1 cellular context compared by ENCODE assay signal in the genomic region with DNA sequence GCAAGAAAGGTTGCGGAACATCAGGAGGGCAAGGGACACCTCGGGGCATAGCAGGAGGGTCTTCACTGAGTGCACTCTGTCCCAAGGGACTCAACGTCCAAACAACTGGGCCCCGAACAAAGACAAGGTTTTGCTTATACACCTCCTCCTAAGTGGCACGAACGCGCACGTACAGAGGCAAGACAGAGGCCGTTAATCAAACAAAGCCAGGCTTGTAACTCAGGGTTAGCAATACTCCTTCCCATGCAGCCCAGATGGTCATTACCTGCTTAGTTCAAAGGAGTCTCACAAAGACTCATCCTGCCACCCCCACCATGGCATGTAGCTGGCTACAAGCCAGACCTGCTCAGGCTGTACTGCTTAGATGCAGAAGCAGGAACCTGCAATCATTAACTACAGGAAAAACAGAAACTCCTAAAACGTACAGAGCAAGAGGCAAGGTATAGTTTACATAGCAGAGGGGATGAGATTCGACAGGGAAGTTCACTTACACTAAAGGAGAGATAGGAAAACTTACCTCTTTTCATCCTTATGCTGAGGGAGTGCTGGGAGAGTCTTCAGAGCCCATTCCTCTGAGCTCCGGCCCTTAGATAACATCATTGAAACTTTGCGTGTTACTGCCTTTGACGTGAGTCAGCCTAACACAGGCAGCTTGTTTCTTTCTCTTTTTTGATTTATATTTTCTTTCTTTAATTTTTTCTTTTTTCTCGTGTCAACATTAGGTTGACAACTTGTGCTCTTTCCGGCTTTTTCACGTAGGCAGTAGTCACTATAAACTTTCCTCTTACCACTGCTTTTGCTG.
TF ChIP-seq lines count a peak whose summit lies in the region.

No MANE protein-coding gene starts in this region.

TF ChIP-seq in HepG2, 621 proteins besides CTCF, POLR2A, EP300 and RAD21 (continued from another document and continues in another):
- TF ChIP-seq, protein P1, sequence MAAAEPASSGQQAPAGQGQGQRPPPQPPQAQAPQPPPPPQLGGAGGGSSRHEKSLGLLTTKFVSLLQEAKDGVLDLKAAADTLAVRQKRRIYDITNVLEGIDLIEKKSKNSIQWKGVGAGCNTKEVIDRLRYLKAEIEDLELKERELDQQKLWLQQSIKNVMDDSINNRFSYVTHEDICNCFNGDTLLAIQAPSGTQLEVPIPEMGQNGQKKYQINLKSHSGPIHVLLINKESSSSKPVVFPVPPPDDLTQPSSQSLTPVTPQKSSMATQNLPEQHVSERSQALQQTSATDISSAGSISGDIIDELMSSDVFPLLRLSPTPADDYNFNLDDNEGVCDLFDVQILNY (CRISPR knock-in tag; conservative IDR thresholded peaks at IDR 0.05), result no peak
- TF ChIP-seq, protein P2, sequence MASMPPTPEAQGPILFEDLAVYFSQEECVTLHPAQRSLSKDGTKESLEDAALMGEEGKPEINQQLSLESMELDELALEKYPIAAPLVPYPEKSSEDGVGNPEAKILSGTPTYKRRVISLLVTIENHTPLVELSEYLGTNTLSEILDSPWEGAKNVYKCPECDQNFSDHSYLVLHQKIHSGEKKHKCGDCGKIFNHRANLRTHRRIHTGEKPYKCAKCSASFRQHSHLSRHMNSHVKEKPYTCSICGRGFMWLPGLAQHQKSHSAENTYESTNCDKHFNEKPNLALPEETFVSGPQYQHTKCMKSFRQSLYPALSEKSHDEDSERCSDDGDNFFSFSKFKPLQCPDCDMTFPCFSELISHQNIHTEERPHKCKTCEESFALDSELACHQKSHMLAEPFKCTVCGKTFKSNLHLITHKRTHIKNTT (CRISPR knock-in tag; IDR thresholded peaks at IDR 0.05), result no peak
- TF ChIP-seq, protein P3, sequence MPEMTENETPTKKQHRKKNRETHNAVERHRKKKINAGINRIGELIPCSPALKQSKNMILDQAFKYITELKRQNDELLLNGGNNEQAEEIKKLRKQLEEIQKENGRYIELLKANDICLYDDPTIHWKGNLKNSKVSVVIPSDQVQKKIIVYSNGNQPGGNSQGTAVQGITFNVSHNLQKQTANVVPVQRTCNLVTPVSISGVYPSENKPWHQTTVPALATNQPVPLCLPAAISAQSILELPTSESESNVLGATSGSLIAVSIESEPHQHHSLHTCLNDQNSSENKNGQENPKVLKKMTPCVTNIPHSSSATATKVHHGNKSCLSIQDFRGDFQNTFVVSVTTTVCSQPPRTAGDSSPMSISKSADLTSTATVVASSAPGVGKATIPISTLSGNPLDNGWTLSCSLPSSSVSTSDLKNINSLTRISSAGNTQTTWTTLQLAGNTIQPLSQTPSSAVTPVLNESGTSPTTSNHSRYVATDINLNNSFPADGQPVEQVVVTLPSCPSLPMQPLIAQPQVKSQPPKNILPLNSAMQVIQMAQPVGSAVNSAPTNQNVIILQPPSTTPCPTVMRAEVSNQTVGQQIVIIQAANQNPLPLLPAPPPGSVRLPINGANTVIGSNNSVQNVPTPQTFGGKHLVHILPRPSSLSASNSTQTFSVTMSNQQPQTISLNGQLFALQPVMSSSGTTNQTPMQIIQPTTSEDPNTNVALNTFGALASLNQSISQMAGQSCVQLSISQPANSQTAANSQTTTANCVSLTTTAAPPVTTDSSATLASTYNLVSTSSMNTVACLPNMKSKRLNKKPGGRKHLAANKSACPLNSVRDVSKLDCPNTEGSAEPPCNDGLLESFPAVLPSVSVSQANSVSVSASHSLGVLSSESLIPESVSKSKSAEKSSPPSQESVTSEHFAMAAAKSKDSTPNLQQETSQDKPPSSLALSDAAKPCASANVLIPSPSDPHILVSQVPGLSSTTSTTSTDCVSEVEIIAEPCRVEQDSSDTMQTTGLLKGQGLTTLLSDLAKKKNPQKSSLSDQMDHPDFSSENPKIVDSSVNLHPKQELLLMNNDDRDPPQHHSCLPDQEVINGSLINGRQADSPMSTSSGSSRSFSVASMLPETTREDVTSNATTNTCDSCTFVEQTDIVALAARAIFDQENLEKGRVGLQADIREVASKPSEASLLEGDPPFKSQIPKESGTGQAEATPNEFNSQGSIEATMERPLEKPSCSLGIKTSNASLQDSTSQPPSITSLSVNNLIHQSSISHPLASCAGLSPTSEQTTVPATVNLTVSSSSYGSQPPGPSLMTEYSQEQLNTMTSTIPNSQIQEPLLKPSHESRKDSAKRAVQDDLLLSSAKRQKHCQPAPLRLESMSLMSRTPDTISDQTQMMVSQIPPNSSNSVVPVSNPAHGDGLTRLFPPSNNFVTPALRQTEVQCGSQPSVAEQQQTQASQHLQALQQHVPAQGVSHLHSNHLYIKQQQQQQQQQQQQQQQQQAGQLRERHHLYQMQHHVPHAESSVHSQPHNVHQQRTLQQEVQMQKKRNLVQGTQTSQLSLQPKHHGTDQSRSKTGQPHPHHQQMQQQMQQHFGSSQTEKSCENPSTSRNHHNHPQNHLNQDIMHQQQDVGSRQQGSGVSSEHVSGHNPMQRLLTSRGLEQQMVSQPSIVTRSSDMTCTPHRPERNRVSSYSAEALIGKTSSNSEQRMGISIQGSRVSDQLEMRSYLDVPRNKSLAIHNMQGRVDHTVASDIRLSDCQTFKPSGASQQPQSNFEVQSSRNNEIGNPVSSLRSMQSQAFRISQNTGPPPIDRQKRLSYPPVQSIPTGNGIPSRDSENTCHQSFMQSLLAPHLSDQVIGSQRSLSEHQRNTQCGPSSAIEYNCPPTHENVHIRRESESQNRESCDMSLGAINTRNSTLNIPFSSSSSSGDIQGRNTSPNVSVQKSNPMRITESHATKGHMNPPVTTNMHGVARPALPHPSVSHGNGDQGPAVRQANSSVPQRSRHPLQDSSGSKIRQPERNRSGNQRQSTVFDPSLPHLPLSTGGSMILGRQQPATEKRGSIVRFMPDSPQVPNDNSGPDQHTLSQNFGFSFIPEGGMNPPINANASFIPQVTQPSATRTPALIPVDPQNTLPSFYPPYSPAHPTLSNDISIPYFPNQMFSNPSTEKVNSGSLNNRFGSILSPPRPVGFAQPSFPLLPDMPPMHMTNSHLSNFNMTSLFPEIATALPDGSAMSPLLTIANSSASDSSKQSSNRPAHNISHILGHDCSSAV (CRISPR knock-in tag; IDR thresholded peaks at IDR 0.05; ENCODE audit: borderline replicate concordance), result no peak
- TF ChIP-seq, protein P4, sequence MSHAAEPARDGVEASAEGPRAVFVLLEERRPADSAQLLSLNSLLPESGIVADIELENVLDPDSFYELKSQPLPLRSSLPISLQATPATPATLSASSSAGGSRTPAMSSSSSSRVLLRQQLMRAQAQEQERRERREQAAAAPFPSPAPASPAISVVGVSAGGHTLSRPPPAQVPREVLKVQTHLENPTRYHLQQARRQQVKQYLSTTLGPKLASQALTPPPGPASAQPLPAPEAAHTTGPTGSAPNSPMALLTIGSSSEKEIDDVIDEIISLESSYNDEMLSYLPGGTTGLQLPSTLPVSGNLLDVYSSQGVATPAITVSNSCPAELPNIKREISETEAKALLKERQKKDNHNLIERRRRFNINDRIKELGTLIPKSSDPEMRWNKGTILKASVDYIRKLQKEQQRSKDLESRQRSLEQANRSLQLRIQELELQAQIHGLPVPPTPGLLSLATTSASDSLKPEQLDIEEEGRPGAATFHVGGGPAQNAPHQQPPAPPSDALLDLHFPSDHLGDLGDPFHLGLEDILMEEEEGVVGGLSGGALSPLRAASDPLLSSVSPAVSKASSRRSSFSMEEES (CRISPR knock-in tag; IDR thresholded peaks at IDR 0.05), result 0 out of 2 replicates have a peak, but pooled peaks have one; percentile 49
- no peak for TF ChIP-seq MTA3 (CRISPR knock-in tag; IDR thresholded peaks at IDR 0.05)
- no peak for TF ChIP-seq TAF15 (IDR thresholded peaks at IDR 0.05; ENCODE audit: low read depth, low read length, poor library complexity, severe bottlenecking)
- peak; percentile 53; the same call in 1 of the 2 replicates for TF ChIP-seq ISL2 (CRISPR knock-in tag; IDR thresholded peaks at IDR 0.05)
- no peak for TF ChIP-seq ZFP41 (CRISPR knock-in tag; IDR thresholded peaks at IDR 0.05; ENCODE audit: borderline replicate concordance)
- no peak for TF ChIP-seq ZNF546 (CRISPR knock-in tag; conservative IDR thresholded peaks at IDR 0.05)
- TF ChIP-seq ZSCAN22 (CRISPR knock-in tag; IDR thresholded peaks at IDR 0.05), result 0 out of 2 replicates have a peak, but pooled peaks have one; percentile 35
- TF ChIP-seq POLR2AphosphoS2 (IDR thresholded peaks at IDR 0.05; ENCODE audit: low read depth, low read length), result no peak
- no peak for TF ChIP-seq FOXK2 (IDR thresholded peaks at IDR 0.05)
- TF ChIP-seq SP4 (CRISPR knock-in tag; IDR thresholded peaks at IDR 0.05), result peak; percentile 61; the same call in 1 of the 2 replicates
- TF ChIP-seq SOX5 (CRISPR knock-in tag; IDR thresholded peaks at IDR 0.05; ENCODE audit: borderline replicate concordance), result peak; percentile 83
- TF ChIP-seq WIZ (CRISPR knock-in tag; IDR thresholded peaks at IDR 0.05), result no peak
- TF ChIP-seq ZNF441 (CRISPR knock-in tag; IDR thresholded peaks at IDR 0.05; ENCODE audit: borderline replicate concordance), result peak; percentile 58; the same call in 1 of the 2 replicates
- TF ChIP-seq CREB1 (IDR thresholded peaks at IDR 0.05), result no peak
- 0 out of 2 replicates have a peak, but pooled peaks have one; percentile 51 for TF ChIP-seq CREB1 (CRISPR knock-in tag; IDR thresholded peaks at IDR 0.05)
- TF ChIP-seq, protein P5, sequence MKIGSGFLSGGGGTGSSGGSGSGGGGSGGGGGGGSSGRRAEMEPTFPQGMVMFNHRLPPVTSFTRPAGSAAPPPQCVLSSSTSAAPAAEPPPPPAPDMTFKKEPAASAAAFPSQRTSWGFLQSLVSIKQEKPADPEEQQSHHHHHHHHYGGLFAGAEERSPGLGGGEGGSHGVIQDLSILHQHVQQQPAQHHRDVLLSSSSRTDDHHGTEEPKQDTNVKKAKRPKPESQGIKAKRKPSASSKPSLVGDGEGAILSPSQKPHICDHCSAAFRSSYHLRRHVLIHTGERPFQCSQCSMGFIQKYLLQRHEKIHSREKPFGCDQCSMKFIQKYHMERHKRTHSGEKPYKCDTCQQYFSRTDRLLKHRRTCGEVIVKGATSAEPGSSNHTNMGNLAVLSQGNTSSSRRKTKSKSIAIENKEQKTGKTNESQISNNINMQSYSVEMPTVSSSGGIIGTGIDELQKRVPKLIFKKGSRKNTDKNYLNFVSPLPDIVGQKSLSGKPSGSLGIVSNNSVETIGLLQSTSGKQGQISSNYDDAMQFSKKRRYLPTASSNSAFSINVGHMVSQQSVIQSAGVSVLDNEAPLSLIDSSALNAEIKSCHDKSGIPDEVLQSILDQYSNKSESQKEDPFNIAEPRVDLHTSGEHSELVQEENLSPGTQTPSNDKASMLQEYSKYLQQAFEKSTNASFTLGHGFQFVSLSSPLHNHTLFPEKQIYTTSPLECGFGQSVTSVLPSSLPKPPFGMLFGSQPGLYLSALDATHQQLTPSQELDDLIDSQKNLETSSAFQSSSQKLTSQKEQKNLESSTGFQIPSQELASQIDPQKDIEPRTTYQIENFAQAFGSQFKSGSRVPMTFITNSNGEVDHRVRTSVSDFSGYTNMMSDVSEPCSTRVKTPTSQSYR (CRISPR knock-in tag; IDR thresholded peaks at IDR 0.05; ENCODE audit: borderline replicate concordance), result peak; percentile 88; the same call in 1 of the 2 replicates
- TF ChIP-seq RXRA (CRISPR knock-in tag; IDR thresholded peaks at IDR 0.05), result no peak; the same call in 1 of the 2 replicates
- TF ChIP-seq ZNF563 (CRISPR knock-in tag; IDR thresholded peaks at IDR 0.05), result no peak
- TF ChIP-seq ZNF549 (CRISPR knock-in tag; IDR thresholded peaks at IDR 0.05), result no peak
- no peak for TF ChIP-seq PRPF4 (IDR thresholded peaks at IDR 0.05; ENCODE audit: low read depth, low read length, poor library complexity, severe bottlenecking)
- TF ChIP-seq ZBTB3 (CRISPR knock-in tag; IDR thresholded peaks at IDR 0.05; ENCODE audit: borderline replicate concordance, low read depth), result 0 out of 2 replicates have a peak, but pooled peaks have one; percentile 37
- TF ChIP-seq ZNF382 (CRISPR knock-in tag; IDR thresholded peaks at IDR 0.05; ENCODE audit: borderline replicate concordance), result no peak
- 0 out of 2 replicates have a peak, but pooled peaks have one; percentile 36 for TF ChIP-seq RCOR2 (CRISPR knock-in tag; IDR thresholded peaks at IDR 0.05)
- peak; percentile 27; the same call in 1 of the 2 replicates for TF ChIP-seq KDM5A (IDR thresholded peaks at IDR 0.05; ENCODE audit: borderline replicate concordance, low read length)
- no peak for TF ChIP-seq SMC3 (IDR thresholded peaks at IDR 0.05; ENCODE audit: low read length)
- no peak for TF ChIP-seq ZNF446 (CRISPR knock-in tag; IDR thresholded peaks at IDR 0.05)
- no peak for TF ChIP-seq MLLT10 (CRISPR knock-in tag; IDR thresholded peaks at IDR 0.05)
- peak; percentile 79 for TF ChIP-seq POLR2AphosphoS5 (IDR thresholded peaks at IDR 0.05; ENCODE audit: low read depth, low read length)
- TF ChIP-seq ZNF660 (CRISPR knock-in tag; IDR thresholded peaks at IDR 0.05; ENCODE audit: borderline replicate concordance, low read depth), result no peak
- 0 out of 2 replicates have a peak, but pooled peaks have one; percentile 8 for TF ChIP-seq DPF2 (CRISPR knock-in tag; IDR thresholded peaks at IDR 0.05; ENCODE audit: borderline replicate concordance, low read depth)
- no peak for TF ChIP-seq NBN (conservative IDR thresholded peaks at IDR 0.05)
- TF ChIP-seq MEIS1 (CRISPR knock-in tag; IDR thresholded peaks at IDR 0.05; ENCODE audit: borderline replicate concordance), result peak; percentile 68; the same call in 1 of the 2 replicates
- no peak for TF ChIP-seq ZNF367 (CRISPR knock-in tag; IDR thresholded peaks at IDR 0.05; ENCODE audit: borderline replicate concordance)
- no peak for TF ChIP-seq PCBP1 (IDR thresholded peaks at IDR 0.05; ENCODE audit: borderline replicate concordance, low read depth, low read length)
- peak; percentile 96 for TF ChIP-seq ELF3 (CRISPR knock-in tag; IDR thresholded peaks at IDR 0.05)
- TF ChIP-seq, protein P6, sequence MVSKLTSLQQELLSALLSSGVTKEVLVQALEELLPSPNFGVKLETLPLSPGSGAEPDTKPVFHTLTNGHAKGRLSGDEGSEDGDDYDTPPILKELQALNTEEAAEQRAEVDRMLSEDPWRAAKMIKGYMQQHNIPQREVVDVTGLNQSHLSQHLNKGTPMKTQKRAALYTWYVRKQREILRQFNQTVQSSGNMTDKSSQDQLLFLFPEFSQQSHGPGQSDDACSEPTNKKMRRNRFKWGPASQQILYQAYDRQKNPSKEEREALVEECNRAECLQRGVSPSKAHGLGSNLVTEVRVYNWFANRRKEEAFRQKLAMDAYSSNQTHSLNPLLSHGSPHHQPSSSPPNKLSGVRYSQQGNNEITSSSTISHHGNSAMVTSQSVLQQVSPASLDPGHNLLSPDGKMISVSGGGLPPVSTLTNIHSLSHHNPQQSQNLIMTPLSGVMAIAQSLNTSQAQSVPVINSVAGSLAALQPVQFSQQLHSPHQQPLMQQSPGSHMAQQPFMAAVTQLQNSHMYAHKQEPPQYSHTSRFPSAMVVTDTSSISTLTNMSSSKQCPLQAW (CRISPR knock-in tag; IDR thresholded peaks at IDR 0.05), result peak; percentile 94
- TF ChIP-seq BCL6 (CRISPR knock-in tag; IDR thresholded peaks at IDR 0.05), result peak; percentile 67
- no peak for TF ChIP-seq AHR (CRISPR knock-in tag; IDR thresholded peaks at IDR 0.05)
- TF ChIP-seq, protein P7, sequence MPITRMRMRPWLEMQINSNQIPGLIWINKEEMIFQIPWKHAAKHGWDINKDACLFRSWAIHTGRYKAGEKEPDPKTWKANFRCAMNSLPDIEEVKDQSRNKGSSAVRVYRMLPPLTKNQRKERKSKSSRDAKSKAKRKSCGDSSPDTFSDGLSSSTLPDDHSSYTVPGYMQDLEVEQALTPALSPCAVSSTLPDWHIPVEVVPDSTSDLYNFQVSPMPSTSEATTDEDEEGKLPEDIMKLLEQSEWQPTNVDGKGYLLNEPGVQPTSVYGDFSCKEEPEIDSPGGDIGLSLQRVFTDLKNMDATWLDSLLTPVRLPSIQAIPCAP (CRISPR knock-in tag; IDR thresholded peaks at IDR 0.05; ENCODE audit: low read depth), result no peak
- TF ChIP-seq SMARCC2 (IDR thresholded peaks at IDR 0.05), result no peak
- TF ChIP-seq ZNF3 (CRISPR knock-in tag; IDR thresholded peaks at IDR 0.05), result no peak
- TF ChIP-seq ZNF501 (CRISPR knock-in tag; IDR thresholded peaks at IDR 0.05), result no peak
- peak; percentile 41; the same call in 1 of the 2 replicates for TF ChIP-seq ZNF652 (CRISPR knock-in tag; IDR thresholded peaks at IDR 0.05; ENCODE audit: borderline replicate concordance, low read depth)
- peak; percentile 52; the same call in 1 of the 2 replicates for TF ChIP-seq ETV5 (CRISPR knock-in tag; IDR thresholded peaks at IDR 0.05; ENCODE audit: borderline replicate concordance)
